8 cellular contexts compared by ENCODE assay signal in the genomic region with DNA sequence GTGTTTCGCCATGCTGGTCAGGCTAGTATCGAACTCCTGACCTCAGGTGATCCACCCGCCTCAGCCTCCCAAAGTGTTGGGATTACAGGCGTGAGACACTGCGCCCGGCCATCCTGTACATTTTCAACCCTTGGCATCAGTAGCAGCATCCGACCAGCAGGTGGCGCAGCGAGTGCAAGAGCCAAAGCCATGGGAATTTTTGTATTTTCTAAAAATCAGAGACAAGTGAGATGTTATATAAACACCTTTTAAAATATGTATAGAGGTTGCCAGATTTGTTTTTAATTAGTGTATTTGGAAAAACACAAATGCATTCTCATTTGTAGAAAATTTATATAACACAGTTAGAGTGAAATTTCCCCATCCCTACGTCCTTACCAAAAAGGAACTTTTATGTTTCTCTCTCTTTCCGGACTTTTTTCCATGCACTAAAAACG. TPM values are rescaled to one million over a fixed set of nuclear protein-coding genes. Genes with fewer than 3 reads are reported as not detected.
A peak's percentile ranks its signal among the peaks of the same experiment; 100 is the strongest.
DNase-seq lines count a peak whose midpoint lies in the region; ATAC-seq lines count a peak whose summit lies in the region.

No MANE protein-coding gene starts in this region.

- no peak overlapping the region for H3K4me3 Mint-ChIP-seq in CD4-positive, alpha-beta memory T cell

- H3K9me3 Mint-ChIP-seq in CD4-positive, alpha-beta memory T cell: peaks cover 0 to 2% (median 0%) of the 10 kb centered on the region in 8 donors

- H3K27ac Mint-ChIP-seq in CD4-positive, alpha-beta memory T cell: no peak overlapping the region

- no peak overlapping the region for H3K4me3 ChIP-seq in CD4-positive, alpha-beta memory T cell (ENCODE audit: low read length in 2 of 2)

- CTCF ChIA-PET in CD4-positive, alpha-beta memory T cell (lab: Charles Lee; ENCODE audit: partially characterized antibody): interaction anchor here (0.8 to 7.8 kb wide), 17 partner anchors 8 to 231 kb away, joined by 3 to 79 read pairs (median 5); no protein-coding TSS in a partner anchor

- POLR2A ChIA-PET in CD4-positive, alpha-beta memory T cell (lab: Charles Lee; ENCODE audit: partially characterized antibody): no interaction called here

- H3K36me3 Mint-ChIP-seq in CD4-positive, alpha-beta memory T cell: no peaks in the 10 kb centered on the region

- no peaks in the 10 kb centered on the region for H3K36me3 ChIP-seq in CD4-positive, alpha-beta memory T cell (ENCODE audit: insufficient read depth, low read length)

- peaks cover 27 to 35% of the 10 kb centered on the region in 2 donors for H3K27me3 Mint-ChIP-seq in CD4-positive, alpha-beta memory T cell

- H3K4me1 Mint-ChIP-seq in CD4-positive, alpha-beta memory T cell: no peaks in the 10 kb centered on the region

- intact Hi-C loops in CD4-positive, alpha-beta memory T cell (cut with micrococcal nuclease): loop anchor here (1.0 to 5.0 kb wide), 2 partner anchors 231 to 1574 kb away; no protein-coding TSS in a partner anchor

- H3K4me1 ChIP-seq in CD4-positive, alpha-beta memory T cell (ENCODE audit: insufficient read depth, low read length): peaks cover 6% of the 10 kb centered on the region

- no peaks in the 10 kb centered on the region for H3K9me3 ChIP-seq in CD4-positive, alpha-beta memory T cell (ENCODE audit: control insufficient read depth in 1 of 2, low read length in 2 of 2)

- ATAC-seq in GM21737 (IDR thresholded peaks at IDR 0.05; ENCODE audit: unreplicated experiment): no peak

- DNase-seq in CD4-positive, alpha-beta memory T cell: peak; percentile 53 to 64 (median 59)
- DNase-seq in HCEC 1CT (peak; percentile 69), NCI-H510A (lab: John Stamatoyannopoulos, UW) (peak; percentile 24), dermis microvascular lymphatic vessel endothelial cell (ENCODE audit: low read depth in 2 of 2) (peak; percentile 47 to 67), medulla oblongata (ENCODE audit: extremely low spot score) (peak; percentile 86)
- peak; percentile 63 to 68 for DNase-seq in activated CD4-positive, alpha-beta T cell treated with anti-CD3 and anti-CD28 coated beads, Interleukin-2, amount 50 U/mL, for 24 hours (ENCODE audit: low read depth in 1 of 2, low spot score in 1 of 2)
- DNase-seq in stimulated activated CD8-positive, alpha-beta memory T cell treated with anti-CD3 and anti-CD28 coated beads, Interleukin-15, amount 100 ng/mL, for 1 hour (ENCODE audit: low read depth): peak; percentile 62

- H3K27me3 ChIP-seq in CD4-positive, alpha-beta memory T cell (ENCODE audit: insufficient read depth, low read length): no peaks in the 10 kb centered on the region

- no peak overlapping the region for H3K27ac ChIP-seq in CD4-positive, alpha-beta memory T cell (ENCODE audit: low read depth, low read length)

RNA-seq across cellular contexts. Expression of gene MOGAT1, which starts 36.8 kb away (rescaled TPM):
- not detected for total RNA-seq in CD4-positive, alpha-beta memory T cell
- not detected for polyA plus RNA-seq in CD4-positive, alpha-beta memory T cell
- not detected in 2 replicates for total RNA-seq in dermis microvascular lymphatic vessel endothelial cell

RNA-seq across cellular contexts. Expression of gene FARSB, which starts 52.4 kb away (rescaled TPM):
- total RNA-seq in CD4-positive, alpha-beta memory T cell: 10 to 100 TPM; 11.2 to 11.8 TPM
- 10 to 100 TPM; 26.1 to 36.8 TPM for polyA plus RNA-seq in CD4-positive, alpha-beta memory T cell
- 8.2 and 9.6 TPM in 2 replicates for total RNA-seq in dermis microvascular lymphatic vessel endothelial cell

Comparison
In these comparisons a context has a peak if more than half of its experiments do, and no peak if none do; other contexts are left out.
1. DNase-seq: peak in every context shown above with its lines; median percentile 86 in medulla oblongata; 69 in HCEC 1CT; 66 in activated CD4-positive, alpha-beta T cell treated with anti-CD3 and anti-CD28 coated beads, Interleukin-2, amount 50 U/mL, for 24 hours; 62 in stimulated activated CD8-positive, alpha-beta memory T cell treated with anti-CD3 and anti-CD28 coated beads, Interleukin-15, amount 100 ng/mL, for 1 hour; 59 in CD4-positive, alpha-beta memory T cell; 57 in dermis microvascular lymphatic vessel endothelial cell; 24 in NCI-H510A.